In genomic region chr19:19146000-19146608, GRCh38 we compare ENCODE assay signal across 8 cellular contexts. TPM values are rescaled to one million over a fixed set of nuclear protein-coding genes. Genes with fewer than 3 reads are reported as not detected.
DNase-seq lines count a peak whose midpoint lies in the region; ATAC-seq, FAIRE-seq and TF ChIP-seq lines count a peak whose summit lies in the region.

No MANE protein-coding gene starts in this region.

- no TSS peak for BruUV-seq in Calu3 (replicated peaks; lab: Mats Ljungman, UMichigan)

- no peaks in the 10 kb centered on the region for H3K36me3 Mint-ChIP-seq in Calu3 (ENCODE audit: insufficient read depth, unreplicated experiment)

- no peaks in the 10 kb centered on the region for H3K9me3 Mint-ChIP-seq in Calu3 (ENCODE audit: low read depth, unreplicated experiment)

- no peaks in the 10 kb centered on the region for H3K79me2 ChIP-seq in osteoblast (ENCODE audit: insufficient read depth, low read length)

- peak overlapping the region; percentile 76 for H2AFZ ChIP-seq in osteoblast (ENCODE audit: low read length)

- no peak overlapping the region for H3K4me3 Mint-ChIP-seq in Calu3 (ENCODE audit: low read depth, unreplicated experiment)

- DNase-seq in Calu3, result peak; percentile 84
- DNase-seq in HT1080 (ENCODE audit: low read depth), result peak; percentile 57
- peak; percentile 22 for DNase-seq in RCC 7860 (ENCODE audit: low spot score)
- DNase-seq in activated T-helper 9 cell treated with anti-CD3 and anti-CD28 coated beads, Interleukin-2, amount 50 U/mL, for 16 hours (ENCODE audit: low read depth), result peak; percentile 80
- peak in 1 of 2 donors; percentile 14 for DNase-seq in foreskin keratinocyte
- DNase-seq in osteoblast (ENCODE audit: insufficient read length, low spot score, missing footprints), result peak; percentile 97
- no peak for DNase-seq in thoracic aorta (ENCODE audit: low spot score)

- no peaks in the 10 kb centered on the region for H4K20me1 ChIP-seq in osteoblast (ENCODE audit: insufficient read depth, low read length)

- H3K27me3 ChIP-seq in foreskin keratinocyte, result no peaks in the 10 kb centered on the region
- H3K27me3 ChIP-seq in osteoblast (ENCODE audit: insufficient read depth, low read length), result no peaks in the 10 kb centered on the region
- H3K27me3 ChIP-seq in thoracic aorta (replicated peaks; ENCODE audit: insufficient read depth), result no peaks in the 10 kb centered on the region

- H3K27ac ChIP-seq in foreskin keratinocyte (no peak overlapping the region), osteoblast (ENCODE audit: low read depth, low read length) (peak overlapping the region; percentile 56), thoracic aorta (no peak overlapping the region)

- no peak overlapping the region for H3K27ac Mint-ChIP-seq in Calu3 (ENCODE audit: unreplicated experiment)

- peak overlapping the region; percentile 40 for H3K4me3 ChIP-seq in osteoblast (ENCODE audit: insufficient read depth, low read length)
- H3K4me3 ChIP-seq in thoracic aorta, result peak overlapping the region; percentile 55

- no peak for FAIRE-seq in RCC 7860 (lab: Jason Lieb, UNC)

- H3K27me3 Mint-ChIP-seq in Calu3 (ENCODE audit: unreplicated experiment), result no peaks in the 10 kb centered on the region

- TF ChIP-seq CTCF in Calu3 (IDR thresholded peaks at IDR 0.05; ENCODE audit: unreplicated experiment) (peak; percentile 67), foreskin keratinocyte (conservative IDR thresholded peaks at IDR 0.05) (peak; percentile 92), osteoblast (IDR thresholded peaks at IDR 0.05; ENCODE audit: extremely low read depth, low read depth, low read length) (peak; percentile 80), thoracic aorta (IDR thresholded peaks at IDR 0.05) (peak; percentile 99)

- intact Hi-C loops in Calu3 (cut with micrococcal nuclease; ENCODE audit: unreplicated experiment), result loop anchor here (10.0 kb wide), 1 partner anchor 79 kb away; no protein-coding TSS in a partner anchor

- no peaks in the 10 kb centered on the region for H3K4me1 ChIP-seq in foreskin keratinocyte
- no peaks in the 10 kb centered on the region for H3K4me1 ChIP-seq in osteoblast (ENCODE audit: insufficient read depth, low read length)
- peaks cover 0 to 11% of the 10 kb centered on the region in 2 donors for H3K4me1 ChIP-seq in thoracic aorta (ENCODE audit: control insufficient read depth in 1 of 2, low read depth in 2 of 2)

- CTCF ChIA-PET in Calu3 (lab: Charles Lee), result interaction anchor here (0.5 to 0.9 kb wide), 3 partner anchors 28 to 344 kb away, joined by 3 to 8 read pairs (median 3); no protein-coding TSS in a partner anchor

- peak; percentile 59 for ATAC-seq in foreskin keratinocyte
- ATAC-seq in thoracic aorta (ENCODE audit: insufficient number of reproducible peaks, low FRiP score, low read depth), result no peak
- ATAC-seq in GM18517 (IDR thresholded peaks at IDR 0.05; ENCODE audit: unreplicated experiment), result no peak

- H3K9me3 ChIP-seq in osteoblast (ENCODE audit: low read depth, low read length) (no peaks in the 10 kb centered on the region), thoracic aorta (no peaks in the 10 kb centered on the region)

- no peaks in the 10 kb centered on the region for H3K4me1 Mint-ChIP-seq in Calu3 (ENCODE audit: low read depth, unreplicated experiment)

- peak overlapping the region; percentile 66 for H3K4me2 ChIP-seq in osteoblast (ENCODE audit: insufficient read depth, low read length)

- H3K36me3 ChIP-seq in osteoblast (ENCODE audit: insufficient read depth, low read length), result peaks cover 4% of the 10 kb centered on the region
- peaks cover 5% of the 10 kb centered on the region for H3K36me3 ChIP-seq in thoracic aorta

RNA-seq across cellular contexts. Expression of gene TMEM161A, which starts 7.8 kb away (rescaled TPM):
- total RNA-seq in Calu3 (2022), result 24.0 and 28.9 TPM in 2 replicates
- 25.4 and 46.4 TPM in 2 replicates for total RNA-seq in HT1080 (2014; rRNA removed; shearing (Covaris generic))
- 25.5 and 28.5 TPM in 2 replicates for polyA plus RNA-seq in HT1080 (2015; cell fraction: cytosol; rRNA removed)
- 67.6 and 85.3 TPM in 2 replicates for polyA plus RNA-seq in HT1080 (2015; cell fraction: nucleus; rRNA removed)
- total RNA-seq in foreskin keratinocyte, result 25.8 and 30.1 TPM in 2 replicates
- polyA plus RNA-seq in foreskin keratinocyte, result 34.4 and 36.5 TPM in 2 replicates
- total RNA-seq in osteoblast, result 13.8 and 15.9 TPM in 2 replicates
- 10 to 100 TPM; 13.8 to 14.4 TPM for total RNA-seq in thoracic aorta

RNA-seq across cellular contexts. Expression of gene MEF2B, which starts 24.0 kb away (rescaled TPM):
- 1.7 and 2.3 TPM in 2 replicates for total RNA-seq in Calu3 (2022)
- not detected in 2 replicates for total RNA-seq in HT1080 (2014; rRNA removed; shearing (Covaris generic))
- 0.05 and 0.10 TPM in 2 replicates for polyA plus RNA-seq in HT1080 (2015; cell fraction: cytosol; rRNA removed)
- 0.56 and 0.88 TPM in 2 replicates for polyA plus RNA-seq in HT1080 (2015; cell fraction: nucleus; rRNA removed)
- total RNA-seq in foreskin keratinocyte, result 0.18 TPM in 1 of 2 replicates, not detected in the other
- polyA plus RNA-seq in foreskin keratinocyte, result 0.51 and 0.66 TPM in 2 replicates
- total RNA-seq in osteoblast, result 0.29 and 0.36 TPM in 2 replicates
- total RNA-seq in thoracic aorta, result 1 to 10 TPM; 1.5 to 2.0 TPM

RNA-seq across cellular contexts. Expression of gene BORCS8, which starts 45.8 kb away (rescaled TPM):
- total RNA-seq in Calu3 (2022), result 24.0 and 26.3 TPM in 2 replicates
- total RNA-seq in HT1080 (2014; rRNA removed; shearing (Covaris generic)), result 34.6 and 44.1 TPM in 2 replicates
- 25.8 and 31.2 TPM in 2 replicates for polyA plus RNA-seq in HT1080 (2015; cell fraction: cytosol; rRNA removed)
- 16.8 and 18.5 TPM in 2 replicates for polyA plus RNA-seq in HT1080 (2015; cell fraction: nucleus; rRNA removed)
- total RNA-seq in foreskin keratinocyte, result 21.7 and 21.8 TPM in 2 replicates
- 29.3 and 33.1 TPM in 2 replicates for polyA plus RNA-seq in foreskin keratinocyte
- 16.2 and 17.4 TPM in 2 replicates for total RNA-seq in osteoblast
- total RNA-seq in thoracic aorta, result 10 to 100 TPM; 15.2 to 15.4 TPM

RNA-seq across cellular contexts. Expression of gene RFXANK, which starts 46.0 kb away (rescaled TPM):
- total RNA-seq in Calu3 (2022), result 63.2 and 66.5 TPM in 2 replicates
- 80.2 and 103 TPM in 2 replicates for total RNA-seq in HT1080 (2014; rRNA removed; shearing (Covaris generic))
- polyA plus RNA-seq in HT1080 (2015; cell fraction: cytosol; rRNA removed), result 37.0 and 39.6 TPM in 2 replicates
- polyA plus RNA-seq in HT1080 (2015; cell fraction: nucleus; rRNA removed), result 63.2 and 70.4 TPM in 2 replicates
- 118 and 132 TPM in 2 replicates for total RNA-seq in foreskin keratinocyte
- polyA plus RNA-seq in foreskin keratinocyte, result 154 TPM in 2 replicates
- total RNA-seq in osteoblast, result 37.4 and 47.4 TPM in 2 replicates
- 10 to 100 TPM; 17.6 to 23.2 TPM for total RNA-seq in thoracic aorta

RNA-seq across cellular contexts. Expression of gene NR2C2AP, which starts 57.1 kb away (rescaled TPM):
- total RNA-seq in Calu3 (2022) (20.6 and 23.2 TPM in 2 replicates), foreskin keratinocyte (27.1 and 30.2 TPM in 2 replicates), osteoblast (6.2 and 6.5 TPM in 2 replicates), thoracic aorta (10 to 100 TPM in 1 of 2 donors, 1 to 10 TPM in 1; 6.5 to 17.9 TPM)
- 25.4 and 27.3 TPM in 2 replicates for total RNA-seq in HT1080 (2014; rRNA removed; shearing (Covaris generic))
- 19.5 and 22.0 TPM in 2 replicates for polyA plus RNA-seq in HT1080 (2015; cell fraction: cytosol; rRNA removed)
- 25.8 and 29.7 TPM in 2 replicates for polyA plus RNA-seq in HT1080 (2015; cell fraction: nucleus; rRNA removed)
- polyA plus RNA-seq in foreskin keratinocyte, result 40.5 and 45.7 TPM in 2 replicates
